Comparison of ENCODE assay signal across 12 cellular contexts in the genomic region with DNA sequence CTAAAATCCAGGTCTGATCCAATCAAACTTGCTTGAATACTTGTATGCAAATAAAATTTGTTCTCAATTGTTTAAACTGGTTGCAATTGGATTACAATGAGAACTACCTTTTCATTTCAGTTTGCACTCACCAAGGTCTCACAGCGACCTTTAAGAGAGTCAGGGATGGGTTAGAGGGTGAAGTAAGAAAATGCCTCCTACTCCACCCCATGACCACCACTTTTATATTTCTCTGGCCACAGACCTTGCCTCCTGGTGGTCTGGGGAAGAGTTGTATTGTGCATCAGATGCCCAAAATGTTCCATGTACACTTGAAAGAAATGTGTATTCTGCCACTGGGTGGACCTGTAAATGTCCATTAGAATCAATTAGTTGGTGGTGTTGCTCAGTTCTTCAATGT. TPM values are rescaled to one million over a fixed set of nuclear protein-coding genes. Genes with fewer than 3 reads are reported as not detected.
DNase-seq lines count a peak whose midpoint lies in the region; ATAC-seq, FAIRE-seq and TF ChIP-seq lines count a peak whose summit lies in the region.
"Had no signal": no experiment of that assay in that cellular context is flagged by ENCODE, and none has a peak within 500 bp of the region (broad histone marks: within the 10 kb centered on the region; RNA-seq: fewer than 3 reads in every experiment).

No MANE protein-coding gene starts in this region.

- TF ChIP-seq CTCF in SK-N-SH (IDR thresholded peaks at IDR 0.05) = peak; percentile 29; the same call in 1 of the 2 replicates
- TF ChIP-seq CTCF in RWPE2 (IDR thresholded peaks at IDR 0.05; ENCODE audit: poor library complexity, severe bottlenecking) = peak; percentile 27
- peak; percentile 20 for TF ChIP-seq CTCF in choroid plexus epithelial cell (conservative IDR thresholded peaks at IDR 0.05; ENCODE audit: low read depth, low read length)
- peak in 1 of 3 experiments; percentile 8 for TF ChIP-seq CTCF in keratinocyte (optimal IDR thresholded peaks at IDR 0.05 in 1 of 3, IDR thresholded peaks at IDR 0.05 in 1 of 3, conservative IDR thresholded peaks at IDR 0.05 in 1 of 3; ENCODE audit: extremely low read depth in 1 of 3, insufficient read depth in 2 of 3, low read length in 3 of 3)

- H3K27me3 ChIP-seq in SK-N-SH (ENCODE audit: insufficient read depth) (no peaks in the 10 kb centered on the region), RWPE2 (ENCODE audit: insufficient read depth, poor library complexity, severe bottlenecking) (no peaks in the 10 kb centered on the region), keratinocyte (ENCODE audit: control insufficient read depth, extremely low read depth, insufficient read depth, low read length) (no peaks in the 10 kb centered on the region)
- H3K27me3 ChIP-seq: BLaER1 had no signal

- H3K4me3 ChIP-seq in SK-N-SH (ENCODE audit: low read depth in 2 of 2, low read length in 1 of 2) (no peak overlapping the region), RWPE2 (ENCODE audit: severe bottlenecking) (peak overlapping the region; percentile 36), choroid plexus epithelial cell (ENCODE audit: low read depth, low read length) (no peak overlapping the region), keratinocyte (ENCODE audit: control insufficient read depth in 2 of 3, extremely low read depth in 1 of 3, insufficient read depth in 2 of 3, low read depth in 1 of 3, low read length in 3 of 3) (peak overlapping the region in 1 of 3 experiments; percentile 34)
- H3K4me3 ChIP-seq: BLaER1 had no signal

- no peak overlapping the region for H3K4me2 ChIP-seq in SK-N-SH
- H3K4me2 ChIP-seq in keratinocyte (ENCODE audit: control insufficient read depth, extremely low read depth, insufficient read depth, low read depth, low read length) = peak overlapping the region; percentile 25
- H3K4me2 ChIP-seq: BLaER1 had no signal

- DNase-seq in SK-N-SH = no peak
- no peak for DNase-seq in RWPE2 (ENCODE audit: low spot score)
- DNase-seq in choroid plexus epithelial cell (ENCODE audit: low read depth) = no peak
- DNase-seq in keratinocyte (ENCODE audit: low read depth, low spot score) = no peak
- no peak for DNase-seq in glomerular visceral epithelial cell (ENCODE audit: extremely low spot score)
- DNase-seq in NCI-H1436 treated with DMSO at 0.1 percent for 48 hours (lab: John Stamatoyannopoulos, UW) = no peak
- DNase-seq: AML-193 had no signal

- peak; percentile 60 for FAIRE-seq in keratinocyte (lab: Jason Lieb, UNC)

- 0 out of 2 replicates have a peak, but pooled peaks cover 6% of the 10 kb centered on the region for H3K79me2 ChIP-seq in SK-N-SH (ENCODE audit: insufficient read depth)
- peaks cover 19% of the 10 kb centered on the region for H3K79me2 ChIP-seq in keratinocyte (ENCODE audit: control insufficient read depth, insufficient read depth, low read length)

- peaks cover 11% of the 10 kb centered on the region for H3F3A ChIP-seq in SK-N-SH (replicated peaks; ENCODE audit: insufficient read depth)

- H2AFZ ChIP-seq in SK-N-SH (ENCODE audit: low read depth) (no peak overlapping the region), keratinocyte (ENCODE audit: control insufficient read depth, low read length) (no peak overlapping the region)

- H4K20me1 ChIP-seq in SK-N-SH (ENCODE audit: insufficient read depth) (no peaks in the 10 kb centered on the region), keratinocyte (ENCODE audit: control insufficient read depth, extremely low read depth, insufficient read depth, low read length) (no peaks in the 10 kb centered on the region)
- H4K20me1 ChIP-seq: BLaER1 had no signal

- 0 out of 4 replicates have a peak, but pooled peaks cover 0 to 8% of the 10 kb centered on the region in 2 experiments for H3K4me1 ChIP-seq in SK-N-SH (ENCODE audit: control insufficient read depth in 1 of 2, insufficient read depth in 2 of 2, low read depth in 1 of 2, low read length in 1 of 2)
- peaks cover 65% of the 10 kb centered on the region for H3K4me1 ChIP-seq in RWPE2 (ENCODE audit: insufficient read depth, poor library complexity, severe bottlenecking)
- peaks cover 45% of the 10 kb centered on the region for H3K4me1 ChIP-seq in keratinocyte (ENCODE audit: control insufficient read depth, extremely low read depth, insufficient read depth, low read length)
- H3K4me1 ChIP-seq: BLaER1 had no signal

- H3K9me3 ChIP-seq in SK-N-SH (no peaks in the 10 kb centered on the region), RWPE2 (ENCODE audit: severe bottlenecking) (peaks cover 11% of the 10 kb centered on the region), keratinocyte (ENCODE audit: control insufficient read depth, low read depth, low read length) (peaks cover 1% of the 10 kb centered on the region)
- H3K9me3 ChIP-seq: BLaER1 had no signal

- ATAC-seq in SK-N-SH treated with all-trans-retinoic acid at 6 μM for 48 hours = no peak
- ATAC-seq in RWPE2 (ENCODE audit: low read depth) = peak; percentile 15; the same call in 1 of the 3 replicates
- ATAC-seq in HG02798 (IDR thresholded peaks at IDR 0.05; ENCODE audit: poor library complexity, unreplicated experiment) = no peak
- ATAC-seq: HCT116 had no signal

- H3K27ac ChIP-seq in SK-N-SH (ENCODE audit: low read depth in 2 of 2, low read length in 1 of 2) = no peak overlapping the region
- H3K27ac ChIP-seq in RWPE2 (ENCODE audit: poor library complexity, severe bottlenecking) = peak overlapping the region; percentile 98
- no peak overlapping the region for H3K27ac ChIP-seq in keratinocyte (ENCODE audit: control insufficient read depth, insufficient read depth, low read length)
- H3K27ac ChIP-seq: 22Rv1, BLaER1 had no signal

- CTCF ChIA-PET in SK-N-SH (lab: Yijun Ruan, JAX) = no interaction called here

- TF ChIP-seq RAD21 in SK-N-SH (IDR thresholded peaks at IDR 0.05; ENCODE audit: low read length) = no peak

- H3K9ac ChIP-seq in SK-N-SH = no peak overlapping the region
- H3K9ac ChIP-seq in keratinocyte (ENCODE audit: control insufficient read depth, extremely low read depth, insufficient read depth, low read length) = no peak overlapping the region
- H3K9ac ChIP-seq: BLaER1 had no signal

- no peak for TF ChIP-seq EP300 in SK-N-SH (IDR thresholded peaks at IDR 0.05; ENCODE audit: borderline replicate concordance in 1 of 2, low read depth in 1 of 2, low read length in 1 of 2)

- no peaks in the 10 kb centered on the region for H3K9me1 ChIP-seq in keratinocyte (ENCODE audit: control insufficient read depth, extremely low read depth, insufficient read depth, low read length)

- no peaks in the 10 kb centered on the region for H3K9me2 ChIP-seq in SK-N-SH

- POLR2A ChIA-PET in SK-N-SH (lab: Yijun Ruan, JAX) = no interaction called here

- dilution Hi-C loops in keratinocyte (cut with MboI; ENCODE audit: extremely low pct_ligation_motif_present, low sequenced_read_pairs) = no loop called here

- H3K36me3 ChIP-seq in SK-N-SH (replicated peaks in 1 of 2; ENCODE audit: control insufficient read depth in 1 of 2, insufficient read depth in 2 of 2, low read length in 1 of 2) = no peaks in the 10 kb centered on the region
- H3K36me3 ChIP-seq in RWPE2 (ENCODE audit: low read depth) = peaks cover 30% of the 10 kb centered on the region
- H3K36me3 ChIP-seq in keratinocyte (ENCODE audit: control insufficient read depth in 2 of 2, extremely low read depth in 1 of 2, insufficient read depth in 2 of 2, low read length in 2 of 2) = peaks cover 0 to 4% of the 10 kb centered on the region in 2 experiments
- H3K36me3 ChIP-seq: BLaER1 had no signal

- 89% methylated on average over 1 of the region's 1 CpG for WGBS in SK-N-SH (ENCODE audit: low lambda C conversion rate)

TF ChIP-seq in SK-N-SH, 30 proteins besides CTCF, POLR2A, EP300 and RAD21 (continues in another document):
- TF ChIP-seq, protein P1, sequence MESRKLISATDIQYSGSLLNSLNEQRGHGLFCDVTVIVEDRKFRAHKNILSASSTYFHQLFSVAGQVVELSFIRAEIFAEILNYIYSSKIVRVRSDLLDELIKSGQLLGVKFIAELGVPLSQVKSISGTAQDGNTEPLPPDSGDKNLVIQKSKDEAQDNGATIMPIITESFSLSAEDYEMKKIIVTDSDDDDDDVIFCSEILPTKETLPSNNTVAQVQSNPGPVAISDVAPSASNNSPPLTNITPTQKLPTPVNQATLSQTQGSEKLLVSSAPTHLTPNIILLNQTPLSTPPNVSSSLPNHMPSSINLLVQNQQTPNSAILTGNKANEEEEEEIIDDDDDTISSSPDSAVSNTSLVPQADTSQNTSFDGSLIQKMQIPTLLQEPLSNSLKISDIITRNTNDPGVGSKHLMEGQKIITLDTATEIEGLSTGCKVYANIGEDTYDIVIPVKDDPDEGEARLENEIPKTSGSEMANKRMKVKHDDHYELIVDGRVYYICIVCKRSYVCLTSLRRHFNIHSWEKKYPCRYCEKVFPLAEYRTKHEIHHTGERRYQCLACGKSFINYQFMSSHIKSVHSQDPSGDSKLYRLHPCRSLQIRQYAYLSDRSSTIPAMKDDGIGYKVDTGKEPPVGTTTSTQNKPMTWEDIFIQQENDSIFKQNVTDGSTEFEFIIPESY (IDR thresholded peaks at IDR 0.05; ENCODE audit: borderline replicate concordance, low read depth) = no peak

TF ChIP-seq in SK-N-SH treated with all-trans-retinoic acid at 6 μM for 48 hours, 23 proteins besides CTCF, POLR2A, EP300 and RAD21 (continues in another document):
- TF ChIP-seq ZNF565 (CRISPR knock-in tag; conservative IDR thresholded peaks at IDR 0.05; ENCODE audit: low read depth) = no peak
- TF ChIP-seq OSR1 (CRISPR knock-in tag; IDR thresholded peaks at IDR 0.05) = no peak
- no peak for TF ChIP-seq PPARA (CRISPR knock-in tag; IDR thresholded peaks at IDR 0.05; ENCODE audit: borderline replicate concordance)
- no peak for TF ChIP-seq ISL1 (CRISPR knock-in tag; IDR thresholded peaks at IDR 0.05)

RNA-seq across cellular contexts. Expression of gene THSD4, which starts 16.4 kb away (rescaled TPM):
- polyA plus RNA-seq in SK-N-SH (2012; rRNA removed) (64.8 and 79.1 TPM in 2 replicates), keratinocyte (24.5 to 37.0 TPM (median 25.3 TPM) in 3 replicates)
- polyA plus RNA-seq in SK-N-SH (2012; cell fraction: cytosol; rRNA removed) = 58.2 and 72.5 TPM in 2 replicates
- polyA plus RNA-seq in SK-N-SH (2012; cell fraction: nucleus; rRNA removed) = 76.8 and 79.3 TPM in 2 replicates
- 17.6 TPM for polyA plus RNA-seq in keratinocyte (2011; ENCODE audit: low read depth)
- 15.4 and 18.0 TPM in 2 replicates for polyA plus RNA-seq in keratinocyte (2011; cell fraction: cytosol; rRNA removed)
- polyA plus RNA-seq in keratinocyte (2011; cell fraction: nucleus; rRNA removed) = 110 and 134 TPM in 2 replicates
- 20.1 and 59.2 TPM in 2 replicates for polyA plus RNA-seq in keratinocyte (2012; ENCODE audit: low replicate concordance)
- polyA minus RNA-seq in keratinocyte = 60.2 to 89.9 TPM (median 67.0 TPM) in 3 replicates
- 49.9 TPM for polyA minus RNA-seq in keratinocyte (2011; cell fraction: cytosol; rRNA and poly(A)+ RNA removed)
- 173 and 249 TPM in 2 replicates for polyA minus RNA-seq in keratinocyte (2011; cell fraction: nucleus; rRNA and poly(A)+ RNA removed)
